In genomic region chr18:23066060-23066459, GRCh38 we compare ENCODE assay signal across 24 cellular contexts.
"Had no signal": no experiment of that assay in that cellular context is flagged by ENCODE, and none has a peak within 500 bp of the region (broad histone marks: within the 10 kb centered on the region; RNA-seq: fewer than 3 reads in every experiment).

No MANE protein-coding gene starts in this region.

- H3K9me3 ChIP-seq: ascending aorta, gastroesophageal sphincter, right lobe of liver, stomach, transverse colon, uterus had no signal

- DNase-seq: activated CD4-positive, alpha-beta T cell treated with anti-CD3 and anti-CD28 coated beads, Interleukin-2, amount 10 ng/mL, durations not matched to agents 7 days and 5 days; activated CD4-positive, CD25-positive, alpha-beta regulatory T cell treated with anti-CD3 and anti-CD28 coated beads, Interleukin-2, amount 50 U/mL, for 72 hours; activated CD8-positive, alpha-beta T cell treated with anti-CD3 and anti-CD28 coated beads for 36 hours; activated gamma-delta T cell treated with Interleukin-2 at 50 U/mL for 16 hours; brain microvascular endothelial cell; caudate nucleus; effector memory CD4-positive, alpha-beta T cell; heart left ventricle; left ventricle myocardium superior; mammary epithelial cell; right lobe of liver; stimulated activated CD4-positive, alpha-beta T cell treated with anti-CD3 and anti-CD28 coated beads, Interleukin-15, amount 100 ng/mL, for 24 hours; transverse colon; uterus had no signal

- H3K27ac ChIP-seq: ascending aorta, brain microvascular endothelial cell, gastroesophageal sphincter, heart left ventricle, parathyroid adenoma, right lobe of liver, transverse colon had no signal

- H3K4me3 Mint-ChIP-seq: activated CD4-positive, alpha-beta T cell treated with anti-CD3 and anti-CD28 coated beads, Interleukin-2, amount 10 ng/mL, durations not matched to agents 7 days and 5 days; activated CD8-positive, alpha-beta T cell treated with anti-CD3 and anti-CD28 coated beads for 36 hours; activated T-helper 1 cell treated with anti-CD3 and anti-CD28 coated beads, Interleukin-12 subunit alpha, Interleukin-12 subunit beta, Interleukin-2, Interleukin-4 antibody, amounts not matched to agents 30 ng/mL and 10 ng/mL and 1 ng/mL, durations not matched to agents 14 hours and 24 hours and 36 hours; natural killer cell treated with Interleukin-12 subunit alpha and Interleukin-12 subunit beta and Interleukin-15 and Interleukin-18, amount 100 ng/mL, for 72 hours; stimulated activated memory B cell treated with anti-CD40 and anti-IgM and Interleukin-4, amounts not matched to agents 10 μg/mL and 1 μg/mL and 100 μg/mL, for 72 hours had no signal

- H2AFZ ChIP-seq: parathyroid adenoma had no signal

- ATAC-seq: activated CD8-positive, alpha-beta T cell treated with anti-CD3 and anti-CD28 coated beads for 36 hours; activated naive CD4-positive, alpha-beta T cell treated with anti-CD3 and anti-CD28 coated beads, Interleukin-2, amount 50 U/mL, for 72 hours; esophagus mucosa; gastroesophageal sphincter; heart left ventricle; left ventricle myocardium superior; natural killer cell treated with Interleukin-12 subunit alpha and Interleukin-12 subunit beta and Interleukin-15 and Interleukin-18, amount 100 ng/mL, for 72 hours; stimulated activated memory B cell treated with anti-CD40 and anti-IgM and Interleukin-4, amounts not matched to agents 10 μg/mL and 1 μg/mL and 100 μg/mL, for 72 hours had no signal

- H3K4me1 ChIP-seq: ascending aorta, gastroesophageal sphincter, parathyroid adenoma, transverse colon, uterus had no signal

- H3K27me3 Mint-ChIP-seq: activated CD8-positive, alpha-beta T cell treated with anti-CD3 and anti-CD28 coated beads for 36 hours; natural killer cell treated with Interleukin-12 subunit alpha and Interleukin-12 subunit beta and Interleukin-15 and Interleukin-18, amount 100 ng/mL, for 72 hours; stimulated activated memory B cell treated with anti-CD40 and anti-IgM and Interleukin-4, amounts not matched to agents 10 μg/mL and 1 μg/mL and 100 μg/mL, for 72 hours had no signal

- H3K27ac Mint-ChIP-seq: activated CD4-positive, alpha-beta T cell treated with anti-CD3 and anti-CD28 coated beads, Interleukin-2, amount 10 ng/mL, durations not matched to agents 7 days and 5 days; activated CD8-positive, alpha-beta T cell treated with anti-CD3 and anti-CD28 coated beads for 36 hours; activated naive CD4-positive, alpha-beta T cell treated with anti-CD3 and anti-CD28 coated beads, Interleukin-2, amount 50 U/mL, for 72 hours; activated T-helper 1 cell treated with anti-CD3 and anti-CD28 coated beads, Interleukin-12 subunit alpha, Interleukin-12 subunit beta, Interleukin-2, Interleukin-4 antibody, amounts not matched to agents 30 ng/mL and 10 ng/mL and 1 ng/mL, durations not matched to agents 14 hours and 24 hours and 36 hours; natural killer cell treated with Interleukin-12 subunit alpha and Interleukin-12 subunit beta and Interleukin-15 and Interleukin-18, amount 100 ng/mL, for 72 hours; stimulated activated memory B cell treated with anti-CD40 and anti-IgM and Interleukin-4, amounts not matched to agents 10 μg/mL and 1 μg/mL and 100 μg/mL, for 72 hours had no signal

- H3K9ac ChIP-seq: parathyroid adenoma had no signal

- H3K9me3 Mint-ChIP-seq: natural killer cell treated with Interleukin-12 subunit alpha and Interleukin-12 subunit beta and Interleukin-15 and Interleukin-18, amount 100 ng/mL, for 72 hours had no signal

- H3K4me2 ChIP-seq: smooth muscle cell had no signal

- H3K36me3 Mint-ChIP-seq: stimulated activated memory B cell treated with anti-CD40 and anti-IgM and Interleukin-4, amounts not matched to agents 10 μg/mL and 1 μg/mL and 100 μg/mL, for 72 hours had no signal

- H3K4me3 ChIP-seq: ascending aorta, gastroesophageal sphincter, heart left ventricle, right lobe of liver, smooth muscle cell, stomach, transverse colon, uterus had no signal

- H3K79me2 ChIP-seq: parathyroid adenoma had no signal

- H3K36me3 ChIP-seq: ascending aorta, brain microvascular endothelial cell, gastroesophageal sphincter, heart left ventricle, right lobe of liver, stomach, transverse colon, uterus had no signal

- H3K27me3 ChIP-seq: ascending aorta, brain microvascular endothelial cell, gastroesophageal sphincter, heart left ventricle, right lobe of liver, stomach, transverse colon, uterus had no signal
